In the genomic region with DNA sequence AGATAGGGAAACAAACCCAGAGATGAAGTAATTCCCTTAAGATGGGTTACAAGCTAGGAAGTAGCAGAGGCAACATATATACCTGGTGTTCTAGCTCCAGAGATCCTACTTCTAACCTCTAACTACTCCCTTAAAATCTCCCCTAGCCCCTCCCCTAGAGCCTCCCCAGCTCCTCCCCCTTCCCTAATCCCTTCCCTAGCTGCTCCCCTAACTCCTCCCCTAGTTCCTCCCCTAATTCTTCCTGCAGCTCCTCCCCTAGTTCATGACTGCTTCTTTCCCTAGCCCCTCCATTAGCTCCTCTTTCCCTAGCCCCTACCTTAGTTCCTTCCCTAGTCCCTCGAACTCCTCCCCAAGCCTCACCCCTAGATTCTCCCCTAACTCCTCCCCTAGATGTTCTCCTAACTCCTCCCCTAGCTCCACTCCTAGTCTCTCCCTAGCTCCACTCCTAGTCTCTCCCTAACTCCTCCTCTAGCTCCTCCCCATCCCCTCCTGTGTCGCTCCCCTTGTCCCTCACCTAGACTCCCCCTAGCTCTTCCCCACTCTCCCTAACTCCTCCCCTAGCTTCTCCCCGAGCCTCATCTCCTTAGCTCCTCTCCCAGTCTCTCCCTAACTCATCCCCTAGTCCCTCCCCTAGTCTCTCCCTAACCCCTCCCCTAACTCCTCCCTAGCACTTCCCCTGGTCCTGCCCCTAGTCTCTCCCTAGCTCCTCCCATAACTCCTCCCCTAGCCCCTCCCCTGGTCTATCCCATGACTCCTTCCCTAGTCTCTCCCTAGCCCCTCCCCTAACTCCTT, we compare ENCODE assay signal across 8 cellular contexts.
DNase-seq lines count a peak whose midpoint lies in the region; ATAC-seq and TF ChIP-seq lines count a peak whose summit lies in the region.

No MANE protein-coding gene starts in this region.

- H3K36me3 ChIP-seq in mucosa of descending colon (ENCODE audit: low read depth), result no peaks in the 10 kb centered on the region

- peak; percentile 56 for DNase-seq in activated CD4-positive, alpha-beta T cell treated with anti-CD3 and anti-CD28 coated beads for 48 hours
- no peak for DNase-seq in activated CD4-positive, alpha-beta T cell treated with anti-CD3 and anti-CD28 coated beads, Interleukin-2, amount 50 U/mL, for 1 hour
- peak; percentile 52 for DNase-seq in SK-MEL-5 (ENCODE audit: low read depth, low spot score)
- DNase-seq in mucosa of descending colon, result no peak
- no peak for DNase-seq in SHP77 treated with DMSO at 0.1 percent for 48 hours (lab: John Stamatoyannopoulos, UW)
- DNase-seq in NCI-H510A treated with DMSO at 0.1 percent for 48 hours (lab: John Stamatoyannopoulos, UW), result no peak
- no peak for DNase-seq in globus pallidus (ENCODE audit: low spot score)

- no peaks in the 10 kb centered on the region for H3K4me1 ChIP-seq in mucosa of descending colon (ENCODE audit: low read depth)

- intact Hi-C loops in mucosa of descending colon (cut with DNase I, micrococcal nuclease), result no loop called here

- in situ Hi-C loops in SK-MEL-5 (cut with HindIII; ENCODE audit: low pct_unique_long_range_greater_than_20kb, low sequenced_read_pairs), result no loop called here

- H3K4me3 ChIP-seq in mucosa of descending colon, result no peak overlapping the region

- no peak for TF ChIP-seq CTCF in mucosa of descending colon (IDR thresholded peaks at IDR 0.05)

- no peaks in the 10 kb centered on the region for H3K9me3 ChIP-seq in mucosa of descending colon

- ATAC-seq in HG02885 (IDR thresholded peaks at IDR 0.05; ENCODE audit: poor library complexity, unreplicated experiment) (peak; percentile 79), mucosa of descending colon (peak; percentile 82)

Comparison
In these comparisons a context has a peak if more than half of its experiments do, and no peak if none do; other contexts are left out.
1. DNase-seq: peak in activated CD4-positive, alpha-beta T cell treated with anti-CD3 and anti-CD28 coated beads for 48 hours (single experiment) and SK-MEL-5 (single experiment); none in activated CD4-positive, alpha-beta T cell treated with anti-CD3 and anti-CD28 coated beads, Interleukin-2, amount 50 U/mL, for 1 hour (single experiment), mucosa of descending colon (0 of 3), SHP77 treated with DMSO at 0.1 percent for 48 hours (single experiment), NCI-H510A treated with DMSO at 0.1 percent for 48 hours (single experiment) and globus pallidus (single experiment).